16 cellular contexts compared by ENCODE assay signal in genomic region chr12:76674669-76675315, GRCh38.
A peak's percentile ranks its signal among the peaks of the same experiment; 100 is the strongest.
DNase-seq lines count a peak whose midpoint lies in the region; ATAC-seq and TF ChIP-seq lines count a peak whose summit lies in the region.
"Had no signal": no experiment of that assay in that cellular context is flagged by ENCODE, and none has a peak within 500 bp of the region (broad histone marks: within the 10 kb centered on the region; RNA-seq: fewer than 3 reads in every experiment).

No MANE protein-coding gene starts in this region.

- intact Hi-C loops in naive thymus-derived CD4-positive, alpha-beta T cell (cut with micrococcal nuclease): no loop called here

- peaks cover 4% of the 10 kb centered on the region for H3K9me3 Mint-ChIP-seq in WTC11
- no peaks in the 10 kb centered on the region for H3K9me3 Mint-ChIP-seq in stimulated activated naive B cell treated with anti-CD40 and anti-IgM and Interleukin-4, amounts not matched to agents 10 μg/mL and 1 μg/mL and 100 μg/mL, for 72 hours
- peaks cover 0 to 5% (median 0%) of the 10 kb centered on the region in 11 donors for H3K9me3 Mint-ChIP-seq in naive thymus-derived CD4-positive, alpha-beta T cell

- no peaks in the 10 kb centered on the region; the same call in 1 of the 2 replicates for H3K36me3 Mint-ChIP-seq in WTC11
- H3K36me3 Mint-ChIP-seq in stimulated activated naive B cell treated with anti-CD40 and anti-IgM and Interleukin-4, amounts not matched to agents 10 μg/mL and 1 μg/mL and 100 μg/mL, for 72 hours: no peaks in the 10 kb centered on the region
- peaks cover 0 to 5% (median 0%) of the 10 kb centered on the region in 5 donors for H3K36me3 Mint-ChIP-seq in naive thymus-derived CD4-positive, alpha-beta T cell

- no peak overlapping the region for H3K27ac Mint-ChIP-seq in WTC11
- H3K27ac Mint-ChIP-seq in stimulated activated naive B cell treated with anti-CD40 and anti-IgM and Interleukin-4, amounts not matched to agents 10 μg/mL and 1 μg/mL and 100 μg/mL, for 72 hours: peak overlapping the region; percentile 62
- no peak overlapping the region for H3K27ac Mint-ChIP-seq in naive thymus-derived CD4-positive, alpha-beta T cell

- H3K9me3 ChIP-seq in naive thymus-derived CD4-positive, alpha-beta T cell (ENCODE audit: control insufficient read depth in 2 of 3, low read length in 3 of 3): no peaks in the 10 kb centered on the region

- no peak overlapping the region for H3K4me3 ChIP-seq in naive thymus-derived CD4-positive, alpha-beta T cell (ENCODE audit: low read length)
- H3K4me3 ChIP-seq: SK-N-MC had no signal

- no peaks in the 10 kb centered on the region for H3K27me3 Mint-ChIP-seq in WTC11 (ENCODE audit: low read depth)
- peaks cover 0 to under 1% of the 10 kb centered on the region in 2 donors for H3K27me3 Mint-ChIP-seq in stimulated activated naive B cell treated with anti-CD40 and anti-IgM and Interleukin-4, amounts not matched to agents 10 μg/mL and 1 μg/mL and 100 μg/mL, for 72 hours
- H3K27me3 Mint-ChIP-seq in naive thymus-derived CD4-positive, alpha-beta T cell: peaks cover 0 to 12% (median 4%) of the 10 kb centered on the region in 5 donors

- no peaks in the 10 kb centered on the region for H3K27me3 ChIP-seq in naive thymus-derived CD4-positive, alpha-beta T cell (ENCODE audit: control insufficient read depth in 2 of 2, insufficient read depth in 2 of 2, low read length in 2 of 2)

- ATAC-seq in WTC11 (peak; percentile 22; the same call in 1 of the 2 replicates), GM21526 (IDR thresholded peaks at IDR 0.05; ENCODE audit: low FRiP score, unreplicated experiment) (no peak)
- ATAC-seq in stimulated activated naive B cell treated with anti-CD40 and anti-IgM and Interleukin-4, amounts not matched to agents 10 μg/mL and 1 μg/mL and 100 μg/mL, for 72 hours (replicated peaks): peak in 1 of 2 donors; percentile 51
- ATAC-seq in naive thymus-derived CD4-positive, alpha-beta T cell: no peak
- ATAC-seq: Panc1, Right ventricle myocardium inferior had no signal

- no peak overlapping the region for H3K4me3 Mint-ChIP-seq in WTC11
- H3K4me3 Mint-ChIP-seq in stimulated activated naive B cell treated with anti-CD40 and anti-IgM and Interleukin-4, amounts not matched to agents 10 μg/mL and 1 μg/mL and 100 μg/mL, for 72 hours: no peak overlapping the region
- H3K4me3 Mint-ChIP-seq in naive thymus-derived CD4-positive, alpha-beta T cell: no peak overlapping the region

- POLR2A ChIA-PET in WTC11 (lab: Charles Lee): no interaction called here
- POLR2A ChIA-PET in naive thymus-derived CD4-positive, alpha-beta T cell (lab: Charles Lee): no interaction called here

- H3K27ac ChIP-seq in naive thymus-derived CD4-positive, alpha-beta T cell (ENCODE audit: low read depth, low read length): no peak overlapping the region
- H3K27ac ChIP-seq: SK-N-MC had no signal

- TF ChIP-seq CTCF in WTC11 (IDR thresholded peaks at IDR 0.05): no peak

- H3K4me1 Mint-ChIP-seq in WTC11: 0 out of 2 replicates have a peak, but pooled peaks cover 4% of the 10 kb centered on the region
- H3K4me1 Mint-ChIP-seq in stimulated activated naive B cell treated with anti-CD40 and anti-IgM and Interleukin-4, amounts not matched to agents 10 μg/mL and 1 μg/mL and 100 μg/mL, for 72 hours: no peaks in the 10 kb centered on the region
- H3K4me1 Mint-ChIP-seq in naive thymus-derived CD4-positive, alpha-beta T cell: no peaks in the 10 kb centered on the region

- DNase-seq in NOMO-1 treated with DMSO at 0.1 percent for 48 hours (lab: John Stamatoyannopoulos, UW; ENCODE audit: unreplicated experiment) (peak; percentile 45), NOMO-1 treated with dmso at 0.1 percent for 144 hours (lab: John Stamatoyannopoulos, UW; ENCODE audit: unreplicated experiment) (no peak), Kasumi-1 (lab: John Stamatoyannopoulos, UW) (peak; percentile 8 to 22), WTC11 (ENCODE audit: low spot score) (no peak), NCI-H146 (lab: John Stamatoyannopoulos, UW) (no peak)
- no peak for DNase-seq in stimulated activated naive B cell treated with anti-CD40 and anti-IgM and Interleukin-4, amounts not matched to agents 10 μg/mL and 1 μg/mL and 100 μg/mL, for 72 hours
- no peak for DNase-seq in naive thymus-derived CD4-positive, alpha-beta T cell
- DNase-seq: C1 segment of cervical spinal cord, COR-L47, KG1, NCI-H2029, NCI-H524 treated with DMSO at 0.1 percent for 48 hours had no signal

- H3K36me3 ChIP-seq in naive thymus-derived CD4-positive, alpha-beta T cell (ENCODE audit: control insufficient read depth in 2 of 3, insufficient read depth in 3 of 3, low read length in 3 of 3): no peaks in the 10 kb centered on the region

- H3K4me1 ChIP-seq in naive thymus-derived CD4-positive, alpha-beta T cell (ENCODE audit: control insufficient read depth in 2 of 2, insufficient read depth in 2 of 2, low read length in 2 of 2): no peaks in the 10 kb centered on the region

- CTCF ChIA-PET in WTC11 (lab: Charles Lee): no interaction called here
- CTCF ChIA-PET in naive thymus-derived CD4-positive, alpha-beta T cell (lab: Charles Lee): no interaction called here

TF ChIP-seq in WTC11, 78 proteins besides CTCF, POLR2A, EP300 and RAD21:
- TF ChIP-seq HMGA2 (CRISPR knock-in tag; IDR thresholded peaks at IDR 0.05) (peak; percentile 92), ZNF219 (CRISPR knock-in tag; IDR thresholded peaks at IDR 0.05; ENCODE audit: borderline replicate concordance) (no peak), TP53 (CRISPR knock-in tag; IDR thresholded peaks at IDR 0.05) (no peak)

Comparison
In these comparisons a context has a peak if more than half of its experiments do, and no peak if none do; other contexts are left out.
1. DNase-seq: peak in NOMO-1 treated with DMSO at 0.1 percent for 48 hours (single experiment) and Kasumi-1 (2 of 2); none in NOMO-1 treated with dmso at 0.1 percent for 144 hours (single experiment), WTC11 (single experiment), stimulated activated naive B cell treated with anti-CD40 and anti-IgM and Interleukin-4, amounts not matched to agents 10 μg/mL and 1 μg/mL and 100 μg/mL, for 72 hours (single experiment), naive thymus-derived CD4-positive, alpha-beta T cell (0 of 9) and NCI-H146 (single experiment).